3 cellular contexts compared by ENCODE assay signal in the genomic region with DNA sequence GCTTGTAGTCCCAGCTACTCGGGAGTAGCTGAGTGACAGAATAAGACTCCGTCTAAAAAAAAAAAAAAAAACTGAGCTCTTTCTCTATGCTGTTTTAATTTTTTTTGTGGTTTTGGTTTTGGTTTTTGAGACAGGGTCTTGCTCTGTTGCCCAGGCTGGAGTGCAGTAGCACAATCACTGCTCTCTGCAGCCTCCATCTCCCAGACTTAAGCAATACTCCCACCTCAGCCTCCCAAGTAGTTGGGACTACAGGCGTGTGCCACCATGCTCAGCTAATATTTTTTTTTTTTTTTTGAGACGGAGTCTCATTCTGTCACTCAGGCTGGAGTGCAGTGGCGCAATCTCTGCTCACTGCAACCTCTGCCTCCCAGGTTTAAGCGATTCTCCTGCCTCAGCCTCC. TPM values are rescaled to one million over a fixed set of nuclear protein-coding genes. Genes with fewer than 3 reads are reported as not detected.
"Had no signal": no experiment of that assay in that cellular context is flagged by ENCODE, and none has a peak within 500 bp of the region (broad histone marks: within the 10 kb centered on the region; RNA-seq: fewer than 3 reads in every experiment).

No MANE protein-coding gene starts in this region.

RNA-seq across cellular contexts. Expression of gene SMIM5, which starts 50.0 kb away (rescaled TPM):
- total RNA-seq: activated CD4-positive, alpha-beta memory T cell treated with anti-CD3 and anti-CD28 coated beads for 36 hours; activated CD4-positive, alpha-beta memory T cell treated with anti-CD3 and anti-CD28 coated beads, Interleukin-2, amount 10 ng/mL, durations not matched to agents 7 days and 5 days; WTC11 had no signal
